Comparison of ENCODE assay signal across 9 cellular contexts in genomic region chr7:129295015-129295423, GRCh38.
DNase-seq lines count a peak whose midpoint lies in the region; ATAC-seq and TF ChIP-seq lines count a peak whose summit lies in the region.
"Had no signal": no experiment of that assay in that cellular context is flagged by ENCODE, and none has a peak within 500 bp of the region (broad histone marks: within the 10 kb centered on the region; RNA-seq: fewer than 3 reads in every experiment).

No MANE protein-coding gene starts in this region.

- CTCF ChIA-PET in RWPE1 (lab: Yijun Ruan, JAX): interaction anchor here (1.5 kb wide), 1 partner anchor 77 kb away, joined by 6 read pairs; no protein-coding TSS in a partner anchor

- no peak overlapping the region for H3K27ac Mint-ChIP-seq in glutamatergic neuron (ENCODE audit: unreplicated experiment)

- peak; percentile 59 to 89 (median 80) for ATAC-seq in psoas muscle

- no peaks in the 10 kb centered on the region for H3K27me3 ChIP-seq in psoas muscle (ENCODE audit: insufficient read depth in 3 of 3, low read length in 2 of 3)
- H3K27me3 ChIP-seq in effector memory CD4-positive, alpha-beta T cell (replicated peaks; ENCODE audit: control insufficient read depth, insufficient read depth, low read length, poor library complexity, severe bottlenecking): no peaks in the 10 kb centered on the region
- H3K27me3 ChIP-seq: SJCRH30 had no signal

- no peaks in the 10 kb centered on the region for H3K9me3 Mint-ChIP-seq in glutamatergic neuron (ENCODE audit: unreplicated experiment)

- no peak overlapping the region for H3K4me3 ChIP-seq in fibroblast of mammary gland (ENCODE audit: control insufficient read depth, low read depth, low read length)
- peak overlapping the region; percentile 41 for H3K4me3 ChIP-seq in psoas muscle
- H3K4me3 ChIP-seq in effector memory CD4-positive, alpha-beta T cell (ENCODE audit: insufficient read depth, low read depth, low read length, poor library complexity, severe bottlenecking): no peak overlapping the region
- H3K4me3 ChIP-seq: SJCRH30 had no signal

- H3K4me3 Mint-ChIP-seq in glutamatergic neuron (ENCODE audit: unreplicated experiment): no peak overlapping the region

- WGBS in psoas muscle, 3 donors: 13 to 41% (median 17%) methylated on average over 2 of the region's 2 CpGs

- POLR2A ChIA-PET in RWPE1 (lab: Yijun Ruan, JAX; ENCODE audit: low non-redundant PET): no interaction called here

- peaks cover 19% of the 10 kb centered on the region for H3K4me1 ChIP-seq in psoas muscle
- no peaks in the 10 kb centered on the region for H3K4me1 ChIP-seq in effector memory CD4-positive, alpha-beta T cell (ENCODE audit: control insufficient read depth, insufficient read depth, low read length, poor library complexity, severe bottlenecking)
- H3K4me1 ChIP-seq: SJCRH30 had no signal

- H3K36me3 Mint-ChIP-seq in glutamatergic neuron (ENCODE audit: unreplicated experiment): no peaks in the 10 kb centered on the region

- no peaks in the 10 kb centered on the region for H3K27me3 Mint-ChIP-seq in glutamatergic neuron (ENCODE audit: unreplicated experiment)

- peaks cover 12% of the 10 kb centered on the region for H3K4me1 Mint-ChIP-seq in glutamatergic neuron (ENCODE audit: low read depth, unreplicated experiment)

- H3K36me3 ChIP-seq in psoas muscle (ENCODE audit: insufficient read depth in 1 of 2, low read depth in 1 of 2): no peaks in the 10 kb centered on the region
- no peaks in the 10 kb centered on the region for H3K36me3 ChIP-seq in effector memory CD4-positive, alpha-beta T cell (ENCODE audit: control insufficient read depth, insufficient read depth, low read length)
- H3K36me3 ChIP-seq: SJCRH30 had no signal

- H3K27ac ChIP-seq in RWPE1 (no peak overlapping the region), psoas muscle (peak overlapping the region; percentile 4)
- H3K27ac ChIP-seq in effector memory CD4-positive, alpha-beta T cell (ENCODE audit: insufficient read depth, low read length, poor library complexity, severe bottlenecking): no peak overlapping the region
- H3K27ac ChIP-seq: SJCRH30 had no signal

- H3K9me3 ChIP-seq in psoas muscle: no peaks in the 10 kb centered on the region
- H3K9me3 ChIP-seq in effector memory CD4-positive, alpha-beta T cell (ENCODE audit: control insufficient read depth, low read length): no peaks in the 10 kb centered on the region
- H3K9me3 ChIP-seq: SJCRH30 had no signal

- intact Hi-C loops in psoas muscle (cut with DNase I): loop anchor here in 1 of 2 donors (5.0 kb wide), 1 partner anchor 78 kb away; no protein-coding TSS in a partner anchor

- DNase-seq in GM04503 (ENCODE audit: low read depth) (peak; percentile 79), RWPE1 (ENCODE audit: low spot score) (peak; percentile 22), fibroblast of mammary gland (ENCODE audit: low read depth) (peak; percentile 86), psoas muscle (no peak), cerebellar nuclear complex (lab: John Stamatoyannopoulos, UW) (no peak), glutamatergic neuron (no peak), NCI-H1105 treated with DMSO at 0.1 percent for 48 hours (lab: John Stamatoyannopoulos, UW) (no peak)
- DNase-seq in effector memory CD4-positive, alpha-beta T cell: no peak

- TF ChIP-seq CTCF in RWPE1 (conservative IDR thresholded peaks at IDR 0.05; ENCODE audit: low read depth) (no peak), fibroblast of mammary gland (conservative IDR thresholded peaks at IDR 0.05; ENCODE audit: control insufficient read depth, insufficient read depth, low read depth, low read length) (no peak), psoas muscle (IDR thresholded peaks at IDR 0.05) (no peak), glutamatergic neuron (IDR thresholded peaks at IDR 0.05; ENCODE audit: partially characterized antibody, unreplicated experiment) (no peak)

Comparison
In these comparisons a context has a peak if more than half of its experiments do, and no peak if none do; other contexts are left out.
1. DNase-seq: peak in GM04503 (single experiment), RWPE1 (single experiment) and fibroblast of mammary gland (single experiment); none in psoas muscle (0 of 2), effector memory CD4-positive, alpha-beta T cell (0 of 3), cerebellar nuclear complex (0 of 2), glutamatergic neuron (single experiment) and NCI-H1105 treated with DMSO at 0.1 percent for 48 hours (single experiment).